10 cellular contexts compared by ENCODE assay signal in genomic region chr19:43043492-43044180, GRCh38. TPM values are rescaled to one million over a fixed set of nuclear protein-coding genes. Genes with fewer than 3 reads are reported as not detected.
"Had no signal": no experiment of that assay in that cellular context is flagged by ENCODE, and none has a peak within 500 bp of the region (broad histone marks: within the 10 kb centered on the region; RNA-seq: fewer than 3 reads in every experiment).

No MANE protein-coding gene starts in this region.

RNA-seq across cellular contexts. Expression of gene PSG11, which starts 17.4 kb away (rescaled TPM):
- total RNA-seq: OCI-LY7, PC-3, PC-9, Peyer's patch, Right ventricle myocardium inferior, Right ventricle myocardium superior, RPMI7951, SJCRH30, SJSA1 had no signal

RNA-seq across cellular contexts. Expression of gene PSG2, which starts 38.9 kb away (rescaled TPM):
- total RNA-seq: OCI-LY7, PC-3, PC-9, Peyer's patch, Right ventricle myocardium inferior, Right ventricle myocardium superior, RPMI7951, SJCRH30, SJSA1, SK-MEL-5 had no signal
